1 cellular context compared by ENCODE assay signal in genomic region chr7:107068156-107068555, GRCh38.
TF ChIP-seq lines count a peak whose summit lies in the region.

No MANE protein-coding gene starts in this region.

TF ChIP-seq in K562, 482 proteins besides CTCF, POLR2A, EP300 and RAD21:
- TF ChIP-seq PREB (CRISPR knock-in tag; IDR thresholded peaks at IDR 0.05) (0 out of 2 replicates have a peak, but pooled peaks have one; percentile 22), CAMTA2 (CRISPR knock-in tag; conservative IDR thresholded peaks at IDR 0.05) (no peak), TEAD4 (IDR thresholded peaks at IDR 0.05; ENCODE audit: low read length) (peak; percentile 35; the same call in 1 of the 2 replicates), TEAD4 (CRISPR knock-in tag; IDR thresholded peaks at IDR 0.05; ENCODE audit: borderline replicate concordance) (no peak), TEAD1 (CRISPR knock-in tag; IDR thresholded peaks at IDR 0.05) (0 out of 4 replicates have a peak, but pooled peaks of 1 of the 2 experiments have one; percentile 46)
